Comparison of ENCODE assay signal across 8 cellular contexts in the genomic region with DNA sequence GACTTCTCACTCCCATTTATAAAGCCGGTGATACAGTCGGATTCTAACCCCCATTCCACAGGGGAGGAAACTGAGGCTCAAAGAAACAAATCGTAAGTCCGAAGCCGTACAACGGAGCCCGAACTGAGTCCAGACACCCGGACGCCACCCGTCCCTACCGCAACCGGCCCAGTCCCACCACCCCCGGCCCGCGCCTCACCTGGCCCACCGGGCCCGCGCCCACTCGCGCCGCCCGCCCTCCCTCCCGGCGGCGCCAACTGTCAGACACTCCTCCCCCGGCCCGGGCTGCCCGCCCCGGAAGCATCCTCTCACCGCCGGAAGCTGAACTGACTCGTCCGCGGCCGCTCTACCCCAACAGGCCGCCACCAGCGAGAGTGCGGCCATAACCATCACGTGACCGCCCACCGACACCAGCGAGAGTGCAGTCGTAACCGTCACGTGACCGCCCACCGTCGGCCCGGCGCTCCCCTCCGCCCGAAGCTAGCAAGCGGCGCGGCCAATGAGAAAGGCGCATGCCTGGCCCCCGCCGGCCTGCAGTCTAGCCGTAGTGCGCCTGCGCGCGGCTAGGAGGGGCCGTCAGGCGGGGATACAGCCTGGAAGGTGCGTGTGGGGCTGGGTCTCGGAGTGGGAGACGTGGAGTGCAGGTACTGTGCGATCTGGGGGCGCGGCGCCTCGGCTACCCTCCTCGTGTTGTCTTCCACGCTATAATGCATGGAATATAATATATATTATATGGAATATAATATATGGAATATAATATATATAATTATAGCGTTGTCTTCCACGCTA. TPM values are rescaled to one million over a fixed set of nuclear protein-coding genes. Genes with fewer than 3 reads are reported as not detected.
DNase-seq lines count a peak whose midpoint lies in the region; ATAC-seq and TF ChIP-seq lines count a peak whose summit lies in the region.

A gene with protein sequence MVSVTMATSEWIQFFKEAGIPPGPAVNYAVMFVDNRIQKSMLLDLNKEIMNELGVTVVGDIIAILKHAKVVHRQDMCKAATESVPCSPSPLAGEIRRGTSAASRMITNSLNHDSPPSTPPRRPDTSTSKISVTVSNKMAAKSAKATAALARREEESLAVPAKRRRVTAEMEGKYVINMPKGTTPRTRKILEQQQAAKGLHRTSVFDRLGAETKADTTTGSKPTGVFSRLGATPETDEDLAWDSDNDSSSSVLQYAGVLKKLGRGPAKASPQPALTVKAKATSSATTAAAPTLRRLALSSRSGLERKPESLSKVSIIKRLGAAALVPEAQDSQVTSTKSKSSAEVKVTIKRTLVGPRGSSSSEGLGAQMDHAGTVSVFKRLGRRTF (minus strand): TSS at position 273 of the 789 bp plus-strand sequence. CDS start 6,540 bp downstream, outside the sequence.
A gene with protein sequence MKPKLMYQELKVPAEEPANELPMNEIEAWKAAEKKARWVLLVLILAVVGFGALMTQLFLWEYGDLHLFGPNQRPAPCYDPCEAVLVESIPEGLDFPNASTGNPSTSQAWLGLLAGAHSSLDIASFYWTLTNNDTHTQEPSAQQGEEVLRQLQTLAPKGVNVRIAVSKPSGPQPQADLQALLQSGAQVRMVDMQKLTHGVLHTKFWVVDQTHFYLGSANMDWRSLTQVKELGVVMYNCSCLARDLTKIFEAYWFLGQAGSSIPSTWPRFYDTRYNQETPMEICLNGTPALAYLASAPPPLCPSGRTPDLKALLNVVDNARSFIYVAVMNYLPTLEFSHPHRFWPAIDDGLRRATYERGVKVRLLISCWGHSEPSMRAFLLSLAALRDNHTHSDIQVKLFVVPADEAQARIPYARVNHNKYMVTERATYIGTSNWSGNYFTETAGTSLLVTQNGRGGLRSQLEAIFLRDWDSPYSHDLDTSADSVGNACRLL (plus strand): TSS at position 571 of the 789 bp plus-strand sequence. CDS start 17,789 bp downstream, outside the sequence.

- H3K4me3 Mint-ChIP-seq in HFFc6, result peak within 1 kb of the TSS; percentile 94
- peak within 1 kb of the TSS; percentile 80 for H3K4me3 Mint-ChIP-seq in activated naive CD4-positive, alpha-beta T cell treated with anti-CD3 and anti-CD28 coated beads, Interleukin-2, amount 10 ng/mL, durations not matched to agents 7 days and 5 days

- peaks cover 2% of the 10 kb centered on the region for H3K27me3 Mint-ChIP-seq in HFFc6 (ENCODE audit: insufficient read depth)
- peaks cover 4% of the 10 kb centered on the region for H3K27me3 Mint-ChIP-seq in activated naive CD4-positive, alpha-beta T cell treated with anti-CD3 and anti-CD28 coated beads, Interleukin-2, amount 10 ng/mL, durations not matched to agents 7 days and 5 days

- no peaks in the 10 kb centered on the region for H3K27me3 ChIP-seq in gastroesophageal sphincter

- no peaks in the 10 kb centered on the region for H3K9me3 Mint-ChIP-seq in HFFc6
- no peaks in the 10 kb centered on the region for H3K9me3 Mint-ChIP-seq in activated naive CD4-positive, alpha-beta T cell treated with anti-CD3 and anti-CD28 coated beads, Interleukin-2, amount 10 ng/mL, durations not matched to agents 7 days and 5 days

- peak within 1 kb of the TSS; percentile 67; the same call in 1 of the 2 replicates for H3K27ac ChIP-seq in SK-N-MC
- peak within 1 kb of the TSS; percentile 47 to 88 (median 85) for H3K27ac ChIP-seq in gastroesophageal sphincter

- CTCF ChIA-PET in activated naive CD4-positive, alpha-beta T cell treated with anti-CD3 and anti-CD28 coated beads, Interleukin-2, amount 10 ng/mL, durations not matched to agents 7 days and 5 days (lab: Charles Lee), result no interaction called here

- peaks cover 0 to 44% (median 9%) of the 10 kb centered on the region in 3 donors for H3K4me1 ChIP-seq in gastroesophageal sphincter

- WGBS in gastroesophageal sphincter (ENCODE audit: low coverage in 1 of 2), 2 donors, result 0 to 2% methylated on average over 5 to 17 of the region's 77 CpGs

- TF ChIP-seq POLR2A in NB4 (IDR thresholded peaks at IDR 0.05; ENCODE audit: extremely low read depth, insufficient read length), result peak; percentile 48
- peak; percentile 80 to 81 for TF ChIP-seq POLR2A in gastroesophageal sphincter (IDR thresholded peaks at IDR 0.05)

- TF ChIP-seq CTCF in HFFc6 (IDR thresholded peaks at IDR 0.05), result no peak
- TF ChIP-seq CTCF in NB4 (IDR thresholded peaks at IDR 0.05; ENCODE audit: low read depth, low read length), result no peak
- TF ChIP-seq CTCF in gastroesophageal sphincter (IDR thresholded peaks at IDR 0.05), result peak in 3 of 4 experiments; percentile 1 to 14 (median 13)

- H3K36me3 ChIP-seq in SK-N-MC (ENCODE audit: insufficient read depth, low read length) (no peaks in the 10 kb centered on the region; the same call in 1 of the 2 replicates), gastroesophageal sphincter (peaks cover 0 to 17% of the 10 kb centered on the region in 2 donors)

- peak within 1 kb of the TSS; percentile 92 for H3K4me3 ChIP-seq in NB4 (ENCODE audit: low read depth, low read length)
- H3K4me3 ChIP-seq in SK-N-MC, result peak within 1 kb of the TSS; percentile 94
- peak within 1 kb of the TSS; percentile 68 to 81 for H3K4me3 ChIP-seq in gastroesophageal sphincter

- peak within 1 kb of the TSS; percentile 83 for H3K27ac Mint-ChIP-seq in HFFc6
- H3K27ac Mint-ChIP-seq in activated naive CD4-positive, alpha-beta T cell treated with anti-CD3 and anti-CD28 coated beads, Interleukin-2, amount 10 ng/mL, durations not matched to agents 7 days and 5 days, result peak within 1 kb of the TSS; percentile 87

- peaks cover 9% of the 10 kb centered on the region; the same call in 1 of the 2 replicates for H3K36me3 Mint-ChIP-seq in HFFc6 (ENCODE audit: low read depth)
- H3K36me3 Mint-ChIP-seq in activated naive CD4-positive, alpha-beta T cell treated with anti-CD3 and anti-CD28 coated beads, Interleukin-2, amount 10 ng/mL, durations not matched to agents 7 days and 5 days, result peaks cover 5% of the 10 kb centered on the region

- ATAC-seq in gastroesophageal sphincter, result peak; percentile 99

- H3K9me3 ChIP-seq in SK-N-MC (ENCODE audit: low read depth, low read length), result no peaks in the 10 kb centered on the region
- H3K9me3 ChIP-seq in gastroesophageal sphincter, result no peaks in the 10 kb centered on the region

- no peak for TF ChIP-seq EP300 in gastroesophageal sphincter (IDR thresholded peaks at IDR 0.05)

- DNase-seq in GM04503 (ENCODE audit: low read depth), result peak; percentile 89
- DNase-seq in HFFc6, result peak; percentile 99
- DNase-seq in NB4 (ENCODE audit: low read depth), result peak; percentile 97
- peak; percentile 87 for DNase-seq in SK-N-MC (ENCODE audit: low read depth, low spot score)
- peak; percentile 99 for DNase-seq in activated naive CD4-positive, alpha-beta T cell treated with anti-CD3 and anti-CD28 coated beads, Interleukin-2, amount 10 ng/mL, durations not matched to agents 7 days and 5 days
- DNase-seq in non-pigmented ciliary epithelial cell (ENCODE audit: low read depth), result peak; percentile 91
- DNase-seq in superior temporal gyrus (ENCODE audit: extremely low spot score), result peak; percentile 99

- H3K4me1 Mint-ChIP-seq in HFFc6 (ENCODE audit: low read depth), result peaks cover 19% of the 10 kb centered on the region
- peaks cover 35% of the 10 kb centered on the region for H3K4me1 Mint-ChIP-seq in activated naive CD4-positive, alpha-beta T cell treated with anti-CD3 and anti-CD28 coated beads, Interleukin-2, amount 10 ng/mL, durations not matched to agents 7 days and 5 days

- peak within 1 kb of the TSS; percentile 94 for H3K9ac ChIP-seq in SK-N-MC (ENCODE audit: insufficient read length)

RNA-seq across cellular contexts. Expression of the first gene that starts in this region (rescaled TPM):
- total RNA-seq in HFFc6 (2021; fragmentation: NEBNext Ultra II Directional; extraction: Animal tissue kit (Norgen Biotek cat#: 25700)), result 10 to 100 TPM; 15.8 to 20.0 (median 18.5) TPM
- total RNA-seq in gastroesophageal sphincter, result 10 to 100 TPM in 3 of 4 donors, 1 to 10 TPM in 1; 10.0 to 29.7 (median 19.2) TPM

RNA-seq across cellular contexts. Expression of the second gene that starts in this region (rescaled TPM):
- total RNA-seq in HFFc6 (2021; fragmentation: NEBNext Ultra II Directional; extraction: Animal tissue kit (Norgen Biotek cat#: 25700)), result 100 to 1,000 TPM; 141 to 211 (median 152) TPM
- total RNA-seq in gastroesophageal sphincter, result 100 to 1,000 TPM; 237 to 302 (median 266) TPM

Comparison
In these comparisons a context has a peak if more than half of its experiments do, and no peak if none do; other contexts are left out.
1. Peak in every context shown above with its lines: DNase-seq, ATAC-seq, H3K4me3 ChIP-seq and H3K27ac ChIP-seq.
2. CTCF ChIP-seq: peak in gastroesophageal sphincter (3 of 4); none in HFFc6 (single experiment) and NB4 (single experiment).